20 cellular contexts compared by ENCODE assay signal in genomic region chr9:128499920-128500319, GRCh38.
"Had no signal": no experiment of that assay in that cellular context is flagged by ENCODE, and none has a peak within 500 bp of the region (broad histone marks: within the 10 kb centered on the region; RNA-seq: fewer than 3 reads in every experiment).

No MANE protein-coding gene starts in this region.

- H3K9me3 ChIP-seq: adrenal gland, gastroesophageal sphincter, prostate gland, tibial artery had no signal

- H3K4me1 ChIP-seq: prostate gland had no signal

- DNase-seq: activated CD4-positive, alpha-beta T cell treated with anti-CD3 and anti-CD28 coated beads, Interleukin-2, amount 10 ng/mL, durations not matched to agents 7 days and 5 days; activated naive CD4-positive, alpha-beta T cell treated with anti-CD3 and anti-CD28 coated beads, Interleukin-2, amount 50 U/mL, for 16 hours; activated T-cell treated with anti-CD3 and anti-CD28 coated beads, Interleukin-2, amount 50 U/mL, for 1 hour; adrenal gland; endodermal cell; head of caudate nucleus; hypothalamus; islet precursor cell; left cardiac atrium; mesenchymal stem cell; naive B cell; stimulated activated CD4-positive, alpha-beta T cell treated with anti-CD3 and anti-CD28 coated beads, Interleukin-4, amount 100 ng/mL, for 4 hours; substantia nigra had no signal

- H3K27ac ChIP-seq: adrenal gland, coronary artery, epithelial cell of prostate, gastroesophageal sphincter, prostate gland, VCaP had no signal

- H3K4me3 ChIP-seq: adrenal gland, coronary artery, gastroesophageal sphincter, prostate gland, tibial artery had no signal

- H3K27ac Mint-ChIP-seq: endodermal cell; stimulated activated naive CD8-positive, alpha-beta T cell treated with anti-CD3 and anti-CD28 coated beads, Interleukin-15, Interleukin-2, amounts not matched to agents 100 ng/mL and 50 ng/mL, for 24 hours had no signal

- H3K9me3 Mint-ChIP-seq: activated CD4-positive, alpha-beta T cell treated with anti-CD3 and anti-CD28 coated beads, Interleukin-2, amount 10 ng/mL, durations not matched to agents 7 days and 5 days; endodermal cell; naive B cell; stimulated activated naive CD8-positive, alpha-beta T cell treated with anti-CD3 and anti-CD28 coated beads, Interleukin-15, Interleukin-2, amounts not matched to agents 100 ng/mL and 50 ng/mL, for 24 hours had no signal

- H3K27me3 ChIP-seq: adrenal gland, gastroesophageal sphincter, tibial artery had no signal

- H3K4me3 Mint-ChIP-seq: activated CD4-positive, alpha-beta T cell treated with anti-CD3 and anti-CD28 coated beads, Interleukin-2, amount 10 ng/mL, durations not matched to agents 7 days and 5 days; endodermal cell; stimulated activated naive CD8-positive, alpha-beta T cell treated with anti-CD3 and anti-CD28 coated beads, Interleukin-15, Interleukin-2, amounts not matched to agents 100 ng/mL and 50 ng/mL, for 24 hours had no signal

- H3K27me3 Mint-ChIP-seq: activated CD4-positive, alpha-beta T cell treated with anti-CD3 and anti-CD28 coated beads, Interleukin-2, amount 10 ng/mL, durations not matched to agents 7 days and 5 days; naive B cell; stimulated activated naive CD8-positive, alpha-beta T cell treated with anti-CD3 and anti-CD28 coated beads, Interleukin-15, Interleukin-2, amounts not matched to agents 100 ng/mL and 50 ng/mL, for 24 hours had no signal
